In the genomic region with DNA sequence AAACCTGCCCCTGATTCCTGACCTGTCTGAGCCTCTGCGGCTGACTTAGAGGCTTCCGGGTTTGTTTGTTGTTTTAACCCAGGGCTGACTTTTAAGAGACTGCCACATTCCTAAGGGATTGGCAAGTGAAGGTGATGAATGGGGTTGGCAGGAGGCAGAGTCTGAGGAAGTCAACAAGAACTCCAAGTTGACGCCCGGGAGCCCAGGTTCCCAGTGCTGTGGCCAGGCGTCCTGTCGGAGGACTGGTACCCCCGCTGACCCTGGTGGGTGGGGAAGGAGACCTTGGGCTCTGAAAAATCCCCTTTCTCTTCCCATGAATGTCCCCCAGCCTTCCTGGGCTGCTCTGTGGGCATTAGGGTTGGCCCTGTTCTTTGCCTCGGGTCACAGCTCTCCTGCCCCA, we compare ENCODE assay signal across 9 cellular contexts. TPM values are rescaled to one million over a fixed set of nuclear protein-coding genes. Genes with fewer than 3 reads are reported as not detected.
A peak's percentile ranks its signal among the peaks of the same experiment; 100 is the strongest.
DNase-seq lines count a peak whose midpoint lies in the region; ATAC-seq, FAIRE-seq and TF ChIP-seq lines count a peak whose summit lies in the region.
"Had no signal": no experiment of that assay in that cellular context is flagged by ENCODE, and none has a peak within 500 bp of the region (broad histone marks: within the 10 kb centered on the region; RNA-seq: fewer than 3 reads in every experiment).

No MANE protein-coding gene starts in this region.

- peaks cover 22% of the 10 kb centered on the region for H3K4me1 ChIP-seq in upper lobe of right lung

- FAIRE-seq in HTR-8/SVneo (lab: Jason Lieb, UNC) = no peak

- in situ Hi-C loops in brain microvascular endothelial cell (cut with HindIII; ENCODE audit: low pct_ligation_motif_present, low sequenced_read_pairs) = no loop called here

- no peaks in the 10 kb centered on the region for H3K27me3 ChIP-seq in brain microvascular endothelial cell (replicated peaks)
- no peaks in the 10 kb centered on the region for H3K27me3 ChIP-seq in upper lobe of right lung

- H3K27ac ChIP-seq in brain microvascular endothelial cell = no peak overlapping the region
- H3K27ac ChIP-seq in upper lobe of right lung = peak overlapping the region; percentile 7

- H3K4me3 ChIP-seq in brain microvascular endothelial cell (ENCODE audit: low read depth, low read length) (no peak overlapping the region), upper lobe of right lung (no peak overlapping the region)

- no peaks in the 10 kb centered on the region for H3K36me3 ChIP-seq in brain microvascular endothelial cell (replicated peaks)
- no peaks in the 10 kb centered on the region for H3K36me3 ChIP-seq in upper lobe of right lung

- DNase-seq in HTR-8/SVneo (ENCODE audit: insufficient read length, low spot score) = peak; percentile 74
- DNase-seq in brain microvascular endothelial cell = peak; percentile 48
- DNase-seq in kidney tubule cell (ENCODE audit: low spot score) = peak; percentile 94
- no peak for DNase-seq in upper lobe of right lung
- DNase-seq in activated CD4-positive, alpha-beta T cell treated with anti-CD3 and anti-CD28 coated beads, Interleukin-2, amount 50 U/mL, for 48 hours = no peak
- DNase-seq in T-helper 9 cell = no peak
- DNase-seq: activated CD8-positive, alpha-beta T cell treated with anti-CD3 and anti-CD28 coated beads for 36 hours; NCI-H2227 treated with DMSO at 0.1 percent for 48 hours had no signal

- no peaks in the 10 kb centered on the region for H3K9me3 ChIP-seq in upper lobe of right lung

- ATAC-seq in upper lobe of right lung (peak; percentile 77), GM18873 (IDR thresholded peaks at IDR 0.05; ENCODE audit: low FRiP score, unreplicated experiment) (no peak)
- ATAC-seq: activated CD8-positive, alpha-beta T cell treated with anti-CD3 and anti-CD28 coated beads for 36 hours had no signal

- no peak for TF ChIP-seq CTCF in brain microvascular endothelial cell (IDR thresholded peaks at IDR 0.05; ENCODE audit: low read depth, low read length, missing control alignments)
- no peak for TF ChIP-seq CTCF in upper lobe of right lung (IDR thresholded peaks at IDR 0.05)

- intact Hi-C loops in upper lobe of right lung (cut with DNase I) = no loop called here

RNA-seq across cellular contexts. Expression of a gene that starts 19.7 kb away (rescaled TPM):
- not detected for total RNA-seq in upper lobe of right lung
- total RNA-seq: activated CD8-positive, alpha-beta T cell treated with anti-CD3 and anti-CD28 coated beads for 36 hours had no signal

RNA-seq across cellular contexts. Expression of a gene that starts 42.6 kb away (rescaled TPM):
- total RNA-seq in upper lobe of right lung = 29.7 TPM

Comparison
In these comparisons a context has a peak if more than half of its experiments do, and no peak if none do; other contexts are left out.
1. DNase-seq: peak in HTR-8/SVneo (single experiment), brain microvascular endothelial cell (single experiment) and kidney tubule cell (single experiment); none in upper lobe of right lung (single experiment), activated CD4-positive, alpha-beta T cell treated with anti-CD3 and anti-CD28 coated beads, Interleukin-2, amount 50 U/mL, for 48 hours (0 of 2) and T-helper 9 cell (single experiment).